In the genomic region with DNA sequence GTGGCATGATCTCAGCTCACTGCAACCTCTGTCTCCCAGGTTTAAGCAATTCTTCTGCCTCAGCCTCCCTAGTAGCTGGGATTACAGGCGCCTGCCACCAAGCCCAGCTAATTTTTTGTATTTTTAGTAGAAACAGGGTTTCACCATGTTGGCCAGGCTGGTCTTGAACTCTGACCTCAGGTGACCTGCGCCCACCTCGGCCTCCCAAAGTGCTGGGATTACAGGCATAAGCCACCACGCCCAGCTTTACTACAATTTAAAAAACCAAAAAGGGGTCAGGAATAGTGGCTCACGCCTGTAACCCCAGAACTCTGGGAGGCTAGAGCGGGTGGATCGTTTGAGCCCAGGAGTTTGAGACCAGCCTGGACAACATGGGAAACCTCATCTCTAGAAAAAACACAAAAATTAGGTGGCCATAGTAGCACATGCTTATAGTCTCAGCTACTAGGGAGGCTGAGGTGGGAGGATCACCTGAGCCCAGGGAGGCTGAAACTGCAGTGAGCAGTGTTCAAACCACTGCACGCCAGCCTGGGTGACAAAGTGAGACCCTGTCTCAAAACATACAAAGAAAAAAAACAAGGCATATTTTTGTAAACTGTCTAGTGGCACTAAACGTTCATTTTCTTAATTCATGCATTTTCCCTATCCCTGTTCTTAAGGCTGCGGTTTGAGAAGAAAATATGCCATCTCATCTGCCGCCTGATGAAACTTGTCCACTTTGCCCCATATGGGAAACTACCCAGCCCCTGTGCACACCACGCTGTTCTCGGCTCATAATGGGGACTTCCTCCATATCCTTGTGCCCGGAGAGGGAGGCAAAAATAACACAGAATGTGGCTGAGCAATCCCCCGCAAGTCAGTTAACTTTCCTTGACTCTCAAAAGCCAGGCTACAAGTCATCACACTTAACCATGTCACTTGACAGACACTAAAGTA, we compare ENCODE assay signal across 9 cellular contexts. TPM values are rescaled to one million over a fixed set of nuclear protein-coding genes. Genes with fewer than 3 reads are reported as not detected.
DNase-seq lines count a peak whose midpoint lies in the region; ATAC-seq, FAIRE-seq and TF ChIP-seq lines count a peak whose summit lies in the region.
"Had no signal": no experiment of that assay in that cellular context is flagged by ENCODE, and none has a peak within 500 bp of the region (broad histone marks: within the 10 kb centered on the region; RNA-seq: fewer than 3 reads in every experiment).

No MANE protein-coding gene starts in this region.

- no peak for ATAC-seq in Panc1
- no peak for ATAC-seq in GM21528 (IDR thresholded peaks at IDR 0.05; ENCODE audit: low FRiP score, unreplicated experiment)

- H3K9ac ChIP-seq in parathyroid adenoma: no peak overlapping the region

- POLR2A ChIA-PET in Panc1 (lab: Charles Lee): interaction anchor here (0.6 kb wide), 1 partner anchor 26 kb away, joined by 10 read pairs; the partner anchor contains the start of gene SNRNP35

- peaks cover 11% of the 10 kb centered on the region for H3K79me2 ChIP-seq in parathyroid adenoma

- H3K4me2 ChIP-seq in parathyroid adenoma (ENCODE audit: low read length): peak overlapping the region; percentile 37

- H3K9me3 ChIP-seq in Panc1 (ENCODE audit: control insufficient read depth, insufficient read depth, low read depth, low read length) (no peaks in the 10 kb centered on the region), parathyroid adenoma (ENCODE audit: control insufficient read depth, low read length) (no peaks in the 10 kb centered on the region)

- H3K27ac ChIP-seq in Panc1 (ENCODE audit: low read length) (no peak overlapping the region), coronary artery (peak overlapping the region; percentile 29 to 67), parathyroid adenoma (no peak overlapping the region)

- peak overlapping the region; percentile 72 for H3K4me3 ChIP-seq in GM08714 (ENCODE audit: low read length)
- no peak overlapping the region for H3K4me3 ChIP-seq in Panc1 (ENCODE audit: low read depth in 2 of 2, low read length in 2 of 2)
- H3K4me3 ChIP-seq in coronary artery: peak overlapping the region; percentile 61
- H3K4me3 ChIP-seq in parathyroid adenoma (ENCODE audit: low read depth, low read length): no peak overlapping the region
- no peak overlapping the region for H3K4me3 ChIP-seq in H7 (ENCODE audit: insufficient read depth, low read depth, low read length)

- DNase-seq in Panc1 (ENCODE audit: low read depth, low spot score): no peak
- no peak for DNase-seq in coronary artery (ENCODE audit: low spot score)
- no peak for DNase-seq in D721Med (ENCODE audit: insufficient read length, low spot score)
- DNase-seq in mesenteric fat pad (ENCODE audit: low spot score): no peak
- DNase-seq in H7: no peak
- DNase-seq: NCI-H446 had no signal

- H3K36me3 ChIP-seq in Panc1 (ENCODE audit: control insufficient read depth, insufficient read depth, low read length): no peaks in the 10 kb centered on the region
- no peaks in the 10 kb centered on the region for H3K36me3 ChIP-seq in parathyroid adenoma (ENCODE audit: control insufficient read depth, insufficient read depth, low read length)
- no peaks in the 10 kb centered on the region for H3K36me3 ChIP-seq in H7 (replicated peaks; ENCODE audit: control insufficient read depth, insufficient read depth, low read length)

- TSS peak; percentile 54 for BruUV-seq in Panc1 (replicated peaks; lab: Mats Ljungman, UMichigan)

- H2AFZ ChIP-seq in parathyroid adenoma: no peak overlapping the region

- CTCF ChIA-PET in Panc1 (lab: Charles Lee): interaction anchor here (0.6 kb wide), 1 partner anchor 50 kb away, joined by 4 read pairs; no protein-coding TSS in a partner anchor

- no peak for TF ChIP-seq CTCF in Panc1 (IDR thresholded peaks at IDR 0.05)
- no peak for TF ChIP-seq CTCF in coronary artery (IDR thresholded peaks at IDR 0.05)
- no peak for TF ChIP-seq CTCF in parathyroid adenoma (IDR thresholded peaks at IDR 0.05)
- TF ChIP-seq CTCF in D721Med (IDR thresholded peaks at IDR 0.05; ENCODE audit: insufficient read depth, missing control alignments): no peak

- intact Hi-C loops in Panc1 (cut with micrococcal nuclease; ENCODE audit: unreplicated experiment): no loop called here

- no peak for FAIRE-seq in D721Med (lab: Jason Lieb, UNC)

- no peaks in the 10 kb centered on the region for H3K27me3 ChIP-seq in Panc1 (ENCODE audit: control insufficient read depth, insufficient read depth, low read length)
- no peaks in the 10 kb centered on the region for H3K27me3 ChIP-seq in parathyroid adenoma (ENCODE audit: control insufficient read depth, insufficient read depth, low read length)
- peaks cover 14% of the 10 kb centered on the region for H3K27me3 ChIP-seq in H7 (ENCODE audit: control insufficient read depth, insufficient read depth, low read length)

- H3K4me1 ChIP-seq in Panc1 (ENCODE audit: control insufficient read depth, insufficient read depth, low read length) (no peaks in the 10 kb centered on the region), parathyroid adenoma (no peaks in the 10 kb centered on the region)

- in situ Hi-C loops in Panc1 (cut with HindIII; ENCODE audit: low pct_unique_long_range_greater_than_20kb, low sequenced_read_pairs): no loop called here

RNA-seq across cellular contexts. Expression of gene RILPL2, which starts 4.3 kb away (rescaled TPM):
- total RNA-seq in Panc1 (2021; ENCODE audit: unreplicated experiment) (5.4 TPM), mesenteric fat pad (10.4 TPM)
- 9.4 TPM for polyA plus RNA-seq in Panc1 (2012; ENCODE audit: insufficient read length)
- 0.45 and 0.52 TPM in 2 replicates for total RNA-seq in H7 (2014; rRNA removed; shearing (Covaris generic))

RNA-seq across cellular contexts. Expression of gene SNRNP35, which starts 25.7 kb away (rescaled TPM):
- total RNA-seq in Panc1 (2021; ENCODE audit: unreplicated experiment) (16.5 TPM), mesenteric fat pad (18.3 TPM)
- polyA plus RNA-seq in Panc1 (2012; ENCODE audit: insufficient read length): 37.9 TPM
- 5.5 and 12.8 TPM in 2 replicates for total RNA-seq in H7 (2014; rRNA removed; shearing (Covaris generic))

RNA-seq across cellular contexts. Expression of gene KMT5A, which starts 48.3 kb away (rescaled TPM):
- 53.0 TPM for total RNA-seq in Panc1 (2021; ENCODE audit: unreplicated experiment)
- polyA plus RNA-seq in Panc1 (2012; ENCODE audit: insufficient read length): 32.1 TPM
- total RNA-seq in mesenteric fat pad: 39.9 TPM
- 16.1 and 18.1 TPM in 2 replicates for total RNA-seq in H7 (2014; rRNA removed; shearing (Covaris generic))

Comparison
In these comparisons a context has a peak if more than half of its experiments do, and no peak if none do; other contexts are left out.
1. H3K4me3 ChIP-seq: peak in GM08714 (single experiment) and coronary artery (single experiment); none in Panc1 (0 of 2), parathyroid adenoma (single experiment) and H7 (single experiment).
2. H3K27ac ChIP-seq: peak in coronary artery (2 of 2); none in Panc1 (single experiment) and parathyroid adenoma (single experiment).